8 cellular contexts compared by ENCODE assay signal in the genomic region with DNA sequence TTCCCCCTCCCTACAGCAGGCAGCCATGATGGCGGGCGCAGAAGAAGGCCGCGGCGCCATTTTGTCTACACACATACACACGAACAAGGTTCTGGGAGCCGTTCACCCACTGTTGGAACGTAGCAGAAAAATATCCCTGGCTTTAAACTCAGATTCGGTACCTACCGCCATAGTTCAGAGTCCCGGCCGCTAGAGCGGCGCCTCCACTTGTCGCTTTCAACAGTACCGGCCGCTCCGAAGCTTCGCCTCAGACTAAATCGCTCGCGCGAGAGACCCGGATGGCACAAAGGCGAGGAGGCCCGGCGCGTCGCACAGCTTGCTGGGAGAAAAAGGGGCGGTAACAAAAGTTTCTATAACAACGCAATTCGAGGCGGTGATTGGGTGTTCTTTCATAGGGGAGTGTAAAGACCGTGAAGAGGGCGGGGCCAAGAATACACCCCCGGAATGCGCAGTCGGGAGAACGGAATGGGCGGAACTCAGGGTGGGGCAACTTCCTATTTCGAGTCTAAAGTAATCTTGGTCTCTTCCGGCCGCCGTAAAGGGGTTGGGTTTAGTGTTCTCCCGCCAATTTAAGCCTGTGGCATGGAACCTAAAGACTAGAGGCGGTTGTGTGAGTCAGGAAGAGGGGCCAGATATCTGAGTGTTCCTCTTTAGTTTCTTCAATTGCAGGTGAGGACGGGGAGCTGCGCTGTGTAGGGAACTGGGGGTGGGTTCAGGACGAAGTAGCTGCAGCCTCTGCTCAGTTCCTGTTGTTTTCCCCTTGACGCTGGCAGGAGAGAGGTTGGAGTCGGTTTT. TPM values are rescaled to one million over a fixed set of nuclear protein-coding genes. Genes with fewer than 3 reads are reported as not detected.
DNase-seq lines count a peak whose midpoint lies in the region; ATAC-seq and TF ChIP-seq lines count a peak whose summit lies in the region.

A gene with protein sequence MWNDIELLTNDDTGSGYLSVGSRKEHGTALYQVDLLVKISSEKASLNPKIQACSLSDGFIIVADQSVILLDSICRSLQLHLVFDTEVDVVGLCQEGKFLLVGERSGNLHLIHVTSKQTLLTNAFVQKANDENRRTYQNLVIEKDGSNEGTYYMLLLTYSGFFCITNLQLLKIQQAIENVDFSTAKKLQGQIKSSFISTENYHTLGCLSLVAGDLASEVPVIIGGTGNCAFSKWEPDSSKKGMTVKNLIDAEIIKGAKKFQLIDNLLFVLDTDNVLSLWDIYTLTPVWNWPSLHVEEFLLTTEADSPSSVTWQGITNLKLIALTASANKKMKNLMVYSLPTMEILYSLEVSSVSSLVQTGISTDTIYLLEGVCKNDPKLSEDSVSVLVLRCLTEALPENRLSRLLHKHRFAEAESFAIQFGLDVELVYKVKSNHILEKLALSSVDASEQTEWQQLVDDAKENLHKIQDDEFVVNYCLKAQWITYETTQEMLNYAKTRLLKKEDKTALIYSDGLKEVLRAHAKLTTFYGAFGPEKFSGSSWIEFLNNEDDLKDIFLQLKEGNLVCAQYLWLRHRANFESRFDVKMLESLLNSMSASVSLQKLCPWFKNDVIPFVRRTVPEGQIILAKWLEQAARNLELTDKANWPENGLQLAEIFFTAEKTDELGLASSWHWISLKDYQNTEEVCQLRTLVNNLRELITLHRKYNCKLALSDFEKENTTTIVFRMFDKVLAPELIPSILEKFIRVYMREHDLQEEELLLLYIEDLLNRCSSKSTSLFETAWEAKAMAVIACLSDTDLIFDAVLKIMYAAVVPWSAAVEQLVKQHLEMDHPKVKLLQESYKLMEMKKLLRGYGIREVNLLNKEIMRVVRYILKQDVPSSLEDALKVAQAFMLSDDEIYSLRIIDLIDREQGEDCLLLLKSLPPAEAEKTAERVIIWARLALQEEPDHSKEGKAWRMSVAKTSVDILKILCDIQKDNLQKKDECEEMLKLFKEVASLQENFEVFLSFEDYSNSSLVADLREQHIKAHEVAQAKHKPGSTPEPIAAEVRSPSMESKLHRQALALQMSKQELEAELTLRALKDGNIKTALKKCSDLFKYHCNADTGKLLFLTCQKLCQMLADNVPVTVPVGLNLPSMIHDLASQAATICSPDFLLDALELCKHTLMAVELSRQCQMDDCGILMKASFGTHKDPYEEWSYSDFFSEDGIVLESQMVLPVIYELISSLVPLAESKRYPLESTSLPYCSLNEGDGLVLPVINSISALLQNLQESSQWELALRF (N-terminal part only) (plus strand): TSS at position 567 of the 795 bp plus-strand sequence. CDS start 2,815 bp downstream, outside the sequence.
A gene with protein sequence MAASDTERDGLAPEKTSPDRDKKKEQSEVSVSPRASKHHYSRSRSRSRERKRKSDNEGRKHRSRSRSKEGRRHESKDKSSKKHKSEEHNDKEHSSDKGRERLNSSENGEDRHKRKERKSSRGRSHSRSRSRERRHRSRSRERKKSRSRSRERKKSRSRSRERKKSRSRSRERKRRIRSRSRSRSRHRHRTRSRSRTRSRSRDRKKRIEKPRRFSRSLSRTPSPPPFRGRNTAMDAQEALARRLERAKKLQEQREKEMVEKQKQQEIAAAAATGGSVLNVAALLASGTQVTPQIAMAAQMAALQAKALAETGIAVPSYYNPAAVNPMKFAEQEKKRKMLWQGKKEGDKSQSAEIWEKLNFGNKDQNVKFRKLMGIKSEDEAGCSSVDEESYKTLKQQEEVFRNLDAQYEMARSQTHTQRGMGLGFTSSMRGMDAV (minus strand): TSS at position 254 of the 795 bp plus-strand sequence. CDS start 83 bp downstream, at position 171.

- H3K27me3 ChIP-seq in GM23338 (ENCODE audit: insufficient read depth) (no peaks in the 10 kb centered on the region), fibroblast of lung (ENCODE audit: control insufficient read depth, insufficient read depth, low read length) (no peaks in the 10 kb centered on the region)

- H3K27ac Mint-ChIP-seq in GM23338 (no peak within 1 kb of the TSS; the same call in 1 of the 2 replicates), naive B cell (no peak within 1 kb of the TSS)
- no peak within 1 kb of the TSS for H3K27ac Mint-ChIP-seq in activated T-helper 1 cell treated with anti-CD3 and anti-CD28 coated beads, Interleukin-12 subunit alpha, Interleukin-12 subunit beta, Interleukin-2, Interleukin-4 antibody, amounts not matched to agents 30 ng/mL and 10 ng/mL and 1 ng/mL, durations not matched to agents 14 hours and 24 hours and 36 hours
- no peak within 1 kb of the TSS for H3K27ac Mint-ChIP-seq in stimulated activated memory B cell treated with anti-CD40 and anti-IgM and Interleukin-4, amounts not matched to agents 10 μg/mL and 1 μg/mL and 100 μg/mL, for 72 hours

- H3K9ac ChIP-seq in fibroblast of lung (ENCODE audit: insufficient read depth, low read length), result peak within 1 kb of the TSS; percentile 98

- H3K36me3 ChIP-seq in GM23338 (ENCODE audit: insufficient read depth) (peaks cover 37% of the 10 kb centered on the region), fibroblast of lung (ENCODE audit: control insufficient read depth, insufficient read depth, low read length) (peaks cover 1% of the 10 kb centered on the region)

- H2AFZ ChIP-seq in GM23338 (no peak within 1 kb of the TSS), fibroblast of lung (ENCODE audit: low read length) (peak within 1 kb of the TSS; percentile 98)

- H3K4me2 ChIP-seq in GM23338, result peak within 1 kb of the TSS; percentile 88
- peak within 1 kb of the TSS; percentile 95 for H3K4me2 ChIP-seq in fibroblast of lung (ENCODE audit: extremely low read depth, insufficient read depth, low read length)

- H3K27me3 Mint-ChIP-seq in GM23338 (ENCODE audit: insufficient read depth, low read depth, poor library complexity), result peaks cover under 1% of the 10 kb centered on the region
- H3K27me3 Mint-ChIP-seq in activated T-helper 1 cell treated with anti-CD3 and anti-CD28 coated beads, Interleukin-12 subunit alpha, Interleukin-12 subunit beta, Interleukin-2, Interleukin-4 antibody, amounts not matched to agents 30 ng/mL and 10 ng/mL and 1 ng/mL, durations not matched to agents 14 hours and 24 hours and 36 hours (ENCODE audit: insufficient read depth), result no peaks in the 10 kb centered on the region
- H3K27me3 Mint-ChIP-seq in naive B cell, result no peaks in the 10 kb centered on the region
- no peaks in the 10 kb centered on the region for H3K27me3 Mint-ChIP-seq in stimulated activated memory B cell treated with anti-CD40 and anti-IgM and Interleukin-4, amounts not matched to agents 10 μg/mL and 1 μg/mL and 100 μg/mL, for 72 hours

- peak within 1 kb of the TSS; percentile 89 for H3K27ac ChIP-seq in GM23338 (ENCODE audit: low read depth)
- H3K27ac ChIP-seq in fibroblast of lung (ENCODE audit: insufficient read depth, low read length), result peak within 1 kb of the TSS; percentile 99

- H3K4me3 Mint-ChIP-seq in GM23338 (no peak within 1 kb of the TSS), naive B cell (no peak within 1 kb of the TSS)
- H3K4me3 Mint-ChIP-seq in activated T-helper 1 cell treated with anti-CD3 and anti-CD28 coated beads, Interleukin-12 subunit alpha, Interleukin-12 subunit beta, Interleukin-2, Interleukin-4 antibody, amounts not matched to agents 30 ng/mL and 10 ng/mL and 1 ng/mL, durations not matched to agents 14 hours and 24 hours and 36 hours, result no peak within 1 kb of the TSS
- no peak within 1 kb of the TSS for H3K4me3 Mint-ChIP-seq in stimulated activated memory B cell treated with anti-CD40 and anti-IgM and Interleukin-4, amounts not matched to agents 10 μg/mL and 1 μg/mL and 100 μg/mL, for 72 hours

- intact Hi-C loops in activated T-helper 1 cell treated with anti-CD3 and anti-CD28 coated beads, Interleukin-12 subunit alpha, Interleukin-12 subunit beta, Interleukin-2, Interleukin-4 antibody, amounts not matched to agents 30 ng/mL and 10 ng/mL and 1 ng/mL, durations not matched to agents 14 hours and 24 hours and 36 hours (cut with micrococcal nuclease), result loop anchor here (1.0 to 10.0 kb wide), 11 partner anchors 26 to 1842 kb away; a partner anchor contains a TSS

- TF ChIP-seq CTCF in GM23338 (conservative IDR thresholded peaks at IDR 0.05; ENCODE audit: low read depth in 2 of 2), result no peak
- TF ChIP-seq CTCF in fibroblast of lung (conservative IDR thresholded peaks at IDR 0.05 in 1 of 2, IDR thresholded peaks at IDR 0.05 in 1 of 2; ENCODE audit: low read depth in 1 of 2, low read length in 2 of 2), result no peak

- DNase-seq in Daoy (ENCODE audit: low read depth) (peak; percentile 99), GM23338 (ENCODE audit: low spot score) (peak; percentile 100), LHCN-M2 (ENCODE audit: low read depth) (peak; percentile 100), RPMI7951 (ENCODE audit: low read depth) (peak; percentile 99), fibroblast of lung (ENCODE audit: low read depth in 2 of 2) (peak; percentile 99 to 100), naive B cell (peak; percentile 98)
- peak; percentile 99 for DNase-seq in activated T-helper 1 cell treated with anti-CD3 and anti-CD28 coated beads, Interleukin-12 subunit alpha, Interleukin-12 subunit beta, Interleukin-2, Interleukin-4 antibody, amounts not matched to agents 30 ng/mL and 10 ng/mL and 1 ng/mL, durations not matched to agents 14 hours and 24 hours and 36 hours (ENCODE audit: low spot score)

- ATAC-seq in GM23338 (peak; percentile 92), naive B cell (ENCODE audit: low read depth in 2 of 2) (peak; percentile 85 to 86)
- peak; percentile 97 for ATAC-seq in stimulated activated memory B cell treated with anti-CD40 and anti-IgM and Interleukin-4, amounts not matched to agents 10 μg/mL and 1 μg/mL and 100 μg/mL, for 72 hours

- H3K9me2 ChIP-seq in GM23338 (ENCODE audit: insufficient read depth), result no peaks in the 10 kb centered on the region

- H3K9me3 Mint-ChIP-seq in GM23338, result no peaks in the 10 kb centered on the region
- H3K9me3 Mint-ChIP-seq in activated T-helper 1 cell treated with anti-CD3 and anti-CD28 coated beads, Interleukin-12 subunit alpha, Interleukin-12 subunit beta, Interleukin-2, Interleukin-4 antibody, amounts not matched to agents 30 ng/mL and 10 ng/mL and 1 ng/mL, durations not matched to agents 14 hours and 24 hours and 36 hours, result no peaks in the 10 kb centered on the region
- no peaks in the 10 kb centered on the region for H3K9me3 Mint-ChIP-seq in naive B cell
- no peaks in the 10 kb centered on the region for H3K9me3 Mint-ChIP-seq in stimulated activated memory B cell treated with anti-CD40 and anti-IgM and Interleukin-4, amounts not matched to agents 10 μg/mL and 1 μg/mL and 100 μg/mL, for 72 hours

- H3K4me1 Mint-ChIP-seq in GM23338 (peaks cover 15% of the 10 kb centered on the region), naive B cell (peaks cover 16 to 34% (median 28%) of the 10 kb centered on the region in 3 donors)
- peaks cover 43% of the 10 kb centered on the region for H3K4me1 Mint-ChIP-seq in activated T-helper 1 cell treated with anti-CD3 and anti-CD28 coated beads, Interleukin-12 subunit alpha, Interleukin-12 subunit beta, Interleukin-2, Interleukin-4 antibody, amounts not matched to agents 30 ng/mL and 10 ng/mL and 1 ng/mL, durations not matched to agents 14 hours and 24 hours and 36 hours (ENCODE audit: low read depth)
- H3K4me1 Mint-ChIP-seq in stimulated activated memory B cell treated with anti-CD40 and anti-IgM and Interleukin-4, amounts not matched to agents 10 μg/mL and 1 μg/mL and 100 μg/mL, for 72 hours, result peaks cover 42% of the 10 kb centered on the region

- H3K4me1 ChIP-seq in GM23338 (ENCODE audit: insufficient read depth) (peaks cover 23% of the 10 kb centered on the region), fibroblast of lung (ENCODE audit: control insufficient read depth, extremely low read depth, insufficient read depth, low read length) (peaks cover 5% of the 10 kb centered on the region)

- H3K9me3 ChIP-seq in fibroblast of lung (ENCODE audit: control insufficient read depth, insufficient read depth, low read depth, low read length), result no peaks in the 10 kb centered on the region

- H4K20me1 ChIP-seq in GM23338 (replicated peaks; ENCODE audit: insufficient read depth) (peaks cover 38% of the 10 kb centered on the region), fibroblast of lung (ENCODE audit: control insufficient read depth, extremely low read depth, insufficient read depth, low read length) (peaks cover 18% of the 10 kb centered on the region)

- peaks cover 52% of the 10 kb centered on the region for H3K36me3 Mint-ChIP-seq in GM23338 (ENCODE audit: low read depth)
- peaks cover 31% of the 10 kb centered on the region for H3K36me3 Mint-ChIP-seq in activated T-helper 1 cell treated with anti-CD3 and anti-CD28 coated beads, Interleukin-12 subunit alpha, Interleukin-12 subunit beta, Interleukin-2, Interleukin-4 antibody, amounts not matched to agents 30 ng/mL and 10 ng/mL and 1 ng/mL, durations not matched to agents 14 hours and 24 hours and 36 hours (ENCODE audit: low read depth)
- peaks cover 0 to 4% of the 10 kb centered on the region in 2 donors for H3K36me3 Mint-ChIP-seq in naive B cell
- peaks cover 18% of the 10 kb centered on the region for H3K36me3 Mint-ChIP-seq in stimulated activated memory B cell treated with anti-CD40 and anti-IgM and Interleukin-4, amounts not matched to agents 10 μg/mL and 1 μg/mL and 100 μg/mL, for 72 hours

- H3K4me3 ChIP-seq in GM23338 (peak within 1 kb of the TSS; percentile 98), fibroblast of lung (replicated peaks in 1 of 4; ENCODE audit: control extremely low read depth in 1 of 4, insufficient read depth in 1 of 4, low read depth in 3 of 4, low read length in 4 of 4) (peak within 1 kb of the TSS; percentile 79 to 100 (median 98))

- H3K79me2 ChIP-seq in GM23338 (replicated peaks; ENCODE audit: insufficient read depth) (peaks cover 90% of the 10 kb centered on the region), fibroblast of lung (ENCODE audit: control insufficient read depth, insufficient read depth, low read length) (peaks cover 81% of the 10 kb centered on the region)

- no peaks in the 10 kb centered on the region for H3F3A ChIP-seq in GM23338 (replicated peaks; ENCODE audit: low read depth)

RNA-seq across cellular contexts. Expression of the first gene that starts in this region (rescaled TPM):
- 56.9 and 74.3 TPM in 2 replicates for total RNA-seq in Daoy (2014; rRNA removed; shearing (Covaris generic))
- total RNA-seq in GM23338 (2014; rRNA removed; shearing (Covaris generic)), result 85.2 and 98.0 TPM in 2 replicates
- polyA plus RNA-seq in GM23338 (2016; fragmentation: Nextera tagmentation; extraction: Ambion mirVana), result 47.3 and 55.2 TPM in 2 replicates
- total RNA-seq in LHCN-M2 (2014; rRNA removed), result 39.7 and 41.7 TPM in 2 replicates
- polyA plus RNA-seq in LHCN-M2 (2012), result 5.2 TPM
- total RNA-seq in RPMI7951 (2014; rRNA removed; shearing (Covaris generic)), result 45.2 and 57.9 TPM in 2 replicates
- 122 and 126 TPM in 2 replicates for total RNA-seq in activated T-helper 1 cell treated with anti-CD3 and anti-CD28 coated beads, Interleukin-12 subunit alpha, Interleukin-12 subunit beta, Interleukin-2, Interleukin-4 antibody, amounts not matched to agents 30 ng/mL and 10 ng/mL and 1 ng/mL, durations not matched to agents 14 hours and 24 hours and 36 hours
- 8.0 and 14.4 TPM in 2 replicates for total RNA-seq in fibroblast of lung
- 11.0 and 21.0 TPM in 2 replicates for polyA plus RNA-seq in fibroblast of lung
- 4.8 and 10.3 TPM in 2 replicates for polyA plus RNA-seq in fibroblast of lung (2012)
- 5.7 and 26.5 TPM in 2 replicates for polyA minus RNA-seq in fibroblast of lung (ENCODE audit: low replicate concordance)
- 1 to 10 TPM in 5 of 6 donors, not detected in 1; 2.1 to 6.3 (median 3.7) TPM for polyA plus RNA-seq in naive B cell (ENCODE audit: low read depth in 6 of 6)

RNA-seq across cellular contexts. Expression of the second gene that starts in this region (rescaled TPM):
- 41.9 and 58.7 TPM in 2 replicates for total RNA-seq in Daoy (2014; rRNA removed; shearing (Covaris generic))
- total RNA-seq in GM23338 (2014; rRNA removed; shearing (Covaris generic)), result 55.4 and 76.3 TPM in 2 replicates
- polyA plus RNA-seq in GM23338 (2016; fragmentation: Nextera tagmentation; extraction: Ambion mirVana) (161 and 184 TPM in 2 replicates), fibroblast of lung (41.8 and 56.6 TPM in 2 replicates), naive B cell (ENCODE audit: low read depth in 6 of 6) (10 to 100 TPM in 5 of 6 donors, 1 to 10 TPM in 1; 9.4 to 63.8 (median 30.3) TPM)
- total RNA-seq in LHCN-M2 (2014; rRNA removed) (50.9 and 52.0 TPM in 2 replicates), fibroblast of lung (37.5 and 49.0 TPM in 2 replicates)
- 24.6 TPM for polyA plus RNA-seq in LHCN-M2 (2012)
- 43.1 and 49.3 TPM in 2 replicates for total RNA-seq in RPMI7951 (2014; rRNA removed; shearing (Covaris generic))
- 101 and 103 TPM in 2 replicates for total RNA-seq in activated T-helper 1 cell treated with anti-CD3 and anti-CD28 coated beads, Interleukin-12 subunit alpha, Interleukin-12 subunit beta, Interleukin-2, Interleukin-4 antibody, amounts not matched to agents 30 ng/mL and 10 ng/mL and 1 ng/mL, durations not matched to agents 14 hours and 24 hours and 36 hours
- polyA plus RNA-seq in fibroblast of lung (2012), result 42.8 and 54.3 TPM in 2 replicates
- 2.6 and 3.7 TPM in 2 replicates for polyA minus RNA-seq in fibroblast of lung (ENCODE audit: low replicate concordance)

Comparison
In these comparisons a context has a peak if more than half of its experiments do, and no peak if none do; other contexts are left out.
1. Peak in every context shown above with its lines: DNase-seq, ATAC-seq, H3K4me3 ChIP-seq and H3K27ac ChIP-seq.